In genomic region chr4:103198111-103198765, GRCh38 we compare ENCODE assay signal across 8 cellular contexts. TPM values are rescaled to one million over a fixed set of nuclear protein-coding genes. Genes with fewer than 3 reads are reported as not detected.
DNase-seq lines count a peak whose midpoint lies in the region; ATAC-seq and TF ChIP-seq lines count a peak whose summit lies in the region.

TSS of gene CENPE (minus strand) at chr4:103198343. CDS start at chr4:103198319, 24 bp downstream.

- H3K9ac ChIP-seq in fibroblast of lung (ENCODE audit: insufficient read depth, low read length): peak within 1 kb of the TSS; percentile 69

- peak; percentile 96 for ATAC-seq in GM21717 (IDR thresholded peaks at IDR 0.05; ENCODE audit: unreplicated experiment)
- ATAC-seq in activated T-cell treated with anti-CD3 and anti-CD28 coated beads, Interleukin-2, amount 50 U/mL, for 4 hours: peak; percentile 89 to 92
- ATAC-seq in naive thymus-derived CD4-positive, alpha-beta T cell: peak; percentile 93
- peak; percentile 94 for ATAC-seq in stimulated activated memory B cell treated with anti-CD40 and anti-IgM and Interleukin-4, amounts not matched to agents 10 μg/mL and 1 μg/mL and 100 μg/mL, for 72 hours

- H3K9me3 Mint-ChIP-seq in activated T-cell treated with anti-CD3 and anti-CD28 coated beads, Interleukin-2, amount 50 U/mL, for 4 hours: no peaks in the 10 kb centered on the region
- no peaks in the 10 kb centered on the region for H3K9me3 Mint-ChIP-seq in naive thymus-derived CD4-positive, alpha-beta T cell
- H3K9me3 Mint-ChIP-seq in stimulated activated memory B cell treated with anti-CD40 and anti-IgM and Interleukin-4, amounts not matched to agents 10 μg/mL and 1 μg/mL and 100 μg/mL, for 72 hours: no peaks in the 10 kb centered on the region

- CTCF ChIA-PET in naive thymus-derived CD4-positive, alpha-beta T cell (lab: Charles Lee): no interaction called here

- H3K27ac ChIP-seq in Peyer's patch: peak within 1 kb of the TSS; percentile 7 to 61 (median 58)
- H3K27ac ChIP-seq in fibroblast of lung (ENCODE audit: insufficient read depth, low read length): peak within 1 kb of the TSS; percentile 86
- H3K27ac ChIP-seq in naive thymus-derived CD4-positive, alpha-beta T cell (ENCODE audit: low read depth, low read length): peak within 1 kb of the TSS; percentile 91

- H3K27ac Mint-ChIP-seq in naive thymus-derived CD4-positive, alpha-beta T cell: peak within 1 kb of the TSS; percentile 87 to 100 (median 99)
- peak within 1 kb of the TSS; percentile 93 for H3K27ac Mint-ChIP-seq in stimulated activated memory B cell treated with anti-CD40 and anti-IgM and Interleukin-4, amounts not matched to agents 10 μg/mL and 1 μg/mL and 100 μg/mL, for 72 hours

- TF ChIP-seq CTCF in Peyer's patch (IDR thresholded peaks at IDR 0.05) (no peak), fibroblast of lung (conservative IDR thresholded peaks at IDR 0.05 in 1 of 2, IDR thresholded peaks at IDR 0.05 in 1 of 2; ENCODE audit: low read depth in 1 of 2, low read length in 2 of 2) (no peak)

- peak within 1 kb of the TSS; percentile 96 for H2AFZ ChIP-seq in fibroblast of lung (ENCODE audit: low read length)

- H3K36me3 Mint-ChIP-seq in activated T-cell treated with anti-CD3 and anti-CD28 coated beads, Interleukin-2, amount 50 U/mL, for 4 hours (ENCODE audit: insufficient read depth): no peaks in the 10 kb centered on the region
- peaks cover 0 to 12% (median 0%) of the 10 kb centered on the region in 5 donors for H3K36me3 Mint-ChIP-seq in naive thymus-derived CD4-positive, alpha-beta T cell
- no peaks in the 10 kb centered on the region for H3K36me3 Mint-ChIP-seq in stimulated activated memory B cell treated with anti-CD40 and anti-IgM and Interleukin-4, amounts not matched to agents 10 μg/mL and 1 μg/mL and 100 μg/mL, for 72 hours

- peak in 1 of 2 donors; percentile 18 for TF ChIP-seq POLR2A in Peyer's patch (IDR thresholded peaks at IDR 0.05)

- H3K79me2 ChIP-seq in fibroblast of lung (ENCODE audit: control insufficient read depth, insufficient read depth, low read length): peaks cover 19% of the 10 kb centered on the region

- peak within 1 kb of the TSS; percentile 94 for H3K4me3 Mint-ChIP-seq in activated T-cell treated with anti-CD3 and anti-CD28 coated beads, Interleukin-2, amount 50 U/mL, for 4 hours
- peak within 1 kb of the TSS; percentile 81 to 99 (median 96) for H3K4me3 Mint-ChIP-seq in naive thymus-derived CD4-positive, alpha-beta T cell
- H3K4me3 Mint-ChIP-seq in stimulated activated memory B cell treated with anti-CD40 and anti-IgM and Interleukin-4, amounts not matched to agents 10 μg/mL and 1 μg/mL and 100 μg/mL, for 72 hours: peak within 1 kb of the TSS; percentile 87

- H3K9me3 ChIP-seq in Peyer's patch: no peaks in the 10 kb centered on the region
- no peaks in the 10 kb centered on the region for H3K9me3 ChIP-seq in fibroblast of lung (ENCODE audit: control insufficient read depth, insufficient read depth, low read depth, low read length)
- H3K9me3 ChIP-seq in naive thymus-derived CD4-positive, alpha-beta T cell (ENCODE audit: control insufficient read depth in 2 of 3, low read length in 3 of 3): no peaks in the 10 kb centered on the region

- H3K27me3 ChIP-seq in Peyer's patch (no peaks in the 10 kb centered on the region), fibroblast of lung (ENCODE audit: control insufficient read depth, insufficient read depth, low read length) (no peaks in the 10 kb centered on the region)
- H3K27me3 ChIP-seq in naive thymus-derived CD4-positive, alpha-beta T cell (ENCODE audit: control insufficient read depth in 2 of 2, insufficient read depth in 2 of 2, low read length in 2 of 2): no peaks in the 10 kb centered on the region

- intact Hi-C loops in naive thymus-derived CD4-positive, alpha-beta T cell (cut with micrococcal nuclease): loop anchor here (1.0 to 10.0 kb wide), 15 partner anchors 13 to 1853 kb away; partner anchors contain the start of genes CISD2 (in 2 of the 2), PPP3CA (in 2 of the 2), SLC39A8 (in 2 of the 2) and SLC9B1 (in 2 of the 2)

- H3K27me3 Mint-ChIP-seq in activated T-cell treated with anti-CD3 and anti-CD28 coated beads, Interleukin-2, amount 50 U/mL, for 4 hours (ENCODE audit: low read depth): peaks cover 10% of the 10 kb centered on the region
- H3K27me3 Mint-ChIP-seq in naive thymus-derived CD4-positive, alpha-beta T cell: peaks cover 0 to 21% (median 7%) of the 10 kb centered on the region in 5 donors
- peaks cover 8% of the 10 kb centered on the region for H3K27me3 Mint-ChIP-seq in stimulated activated memory B cell treated with anti-CD40 and anti-IgM and Interleukin-4, amounts not matched to agents 10 μg/mL and 1 μg/mL and 100 μg/mL, for 72 hours

- H3K4me1 Mint-ChIP-seq in activated T-cell treated with anti-CD3 and anti-CD28 coated beads, Interleukin-2, amount 50 U/mL, for 4 hours (ENCODE audit: low read depth): peaks cover 11% of the 10 kb centered on the region
- H3K4me1 Mint-ChIP-seq in naive thymus-derived CD4-positive, alpha-beta T cell: peaks cover 6 to 29% (median 10%) of the 10 kb centered on the region in 7 donors
- peaks cover 11% of the 10 kb centered on the region for H3K4me1 Mint-ChIP-seq in stimulated activated memory B cell treated with anti-CD40 and anti-IgM and Interleukin-4, amounts not matched to agents 10 μg/mL and 1 μg/mL and 100 μg/mL, for 72 hours

- POLR2A ChIA-PET in naive thymus-derived CD4-positive, alpha-beta T cell (lab: Charles Lee): interaction anchor here (1.0 kb wide), 1 partner anchor 329 kb away, joined by 3 read pairs; no protein-coding TSS in a partner anchor

- peak within 1 kb of the TSS; percentile 91 for H3K4me2 ChIP-seq in fibroblast of lung (ENCODE audit: extremely low read depth, insufficient read depth, low read length)

- H3K4me1 ChIP-seq in Peyer's patch: peaks cover 0 to 4% (median 0%) of the 10 kb centered on the region in 4 donors
- no peaks in the 10 kb centered on the region for H3K4me1 ChIP-seq in fibroblast of lung (ENCODE audit: control insufficient read depth, extremely low read depth, insufficient read depth, low read length)
- peaks cover 0 to 6% of the 10 kb centered on the region in 2 donors for H3K4me1 ChIP-seq in naive thymus-derived CD4-positive, alpha-beta T cell (ENCODE audit: control insufficient read depth in 2 of 2, insufficient read depth in 2 of 2, low read length in 2 of 2)

- no peaks in the 10 kb centered on the region for H4K20me1 ChIP-seq in fibroblast of lung (ENCODE audit: control insufficient read depth, extremely low read depth, insufficient read depth, low read length)

- peak within 1 kb of the TSS; percentile 94 for H3K4me3 ChIP-seq in Jurkat, Clone E6-1 (ENCODE audit: low read length)
- H3K4me3 ChIP-seq in Peyer's patch (peak within 1 kb of the TSS; percentile 68 to 88 (median 79)), fibroblast of lung (replicated peaks in 1 of 4; ENCODE audit: control extremely low read depth in 1 of 4, insufficient read depth in 1 of 4, low read depth in 3 of 4, low read length in 4 of 4) (peak within 1 kb of the TSS; percentile 74 to 82 (median 76))
- peak within 1 kb of the TSS; percentile 95 for H3K4me3 ChIP-seq in naive thymus-derived CD4-positive, alpha-beta T cell (ENCODE audit: low read length)

- H3K36me3 ChIP-seq in Peyer's patch: no peaks in the 10 kb centered on the region
- H3K36me3 ChIP-seq in fibroblast of lung (ENCODE audit: control insufficient read depth, insufficient read depth, low read length): no peaks in the 10 kb centered on the region
- no peaks in the 10 kb centered on the region for H3K36me3 ChIP-seq in naive thymus-derived CD4-positive, alpha-beta T cell (ENCODE audit: control insufficient read depth in 2 of 3, insufficient read depth in 3 of 3, low read length in 3 of 3)

- DNase-seq in DMS79 (lab: John Stamatoyannopoulos, UW) (peak; percentile 46), Peyer's patch (peak; percentile 83 to 93 (median 92)), fibroblast of lung (ENCODE audit: low read depth in 2 of 2) (peak; percentile 87 to 90)
- peak; percentile 84 for DNase-seq in Jurkat, Clone E6-1 (ENCODE audit: low read depth, low spot score)
- peak; percentile 78 for DNase-seq in activated T-cell treated with anti-CD3 and anti-CD28 coated beads, Interleukin-2, amount 50 U/mL, for 4 hours
- peak; percentile 77 to 90 (median 87) for DNase-seq in naive thymus-derived CD4-positive, alpha-beta T cell

RNA-seq across cellular contexts. Expression of gene CENPE, which starts in this region (rescaled TPM):
- 19.5 TPM for polyA plus RNA-seq in Jurkat, Clone E6-1 (2012; ENCODE audit: insufficient read depth, insufficient read length)
- total RNA-seq in Peyer's patch (10 to 100 TPM in 1 of 4 donors, 1 to 10 TPM in 3; 2.3 to 10.7 (median 7.1) TPM), fibroblast of lung (1.5 and 8.6 TPM in 2 replicates)
- total RNA-seq in activated T-cell treated with anti-CD3 and anti-CD28 coated beads, Interleukin-2, amount 50 U/mL, for 4 hours: 1 to 10 TPM; 1.6 to 3.4 (median 2.6) TPM
- 4.1 and 10.1 TPM in 2 replicates for polyA plus RNA-seq in fibroblast of lung
- polyA plus RNA-seq in fibroblast of lung (2012): 4.2 and 8.3 TPM in 2 replicates
- 0.04 TPM in 2 replicates for polyA minus RNA-seq in fibroblast of lung (ENCODE audit: low replicate concordance)
- 10 to 100 TPM in 1 of 5 experiments, 1 to 10 TPM in 4; 1.1 to 35.8 (median 1.5) TPM for total RNA-seq in naive thymus-derived CD4-positive, alpha-beta T cell
- polyA plus RNA-seq in naive thymus-derived CD4-positive, alpha-beta T cell: under 1 TPM; 0.10 to 0.28 TPM

Comparison
In these comparisons a context has a peak if more than half of its experiments do, and no peak if none do; other contexts are left out.
1. Peak in every context shown above with its lines: DNase-seq, ATAC-seq, H3K4me3 ChIP-seq and H3K27ac ChIP-seq.